1 cellular context compared by ENCODE assay signal in genomic region chr16:84141143-84141670, GRCh38.
TF ChIP-seq lines count a peak whose summit lies in the region.

No MANE protein-coding gene starts in this region.

TF ChIP-seq in HepG2, 621 proteins besides CTCF, POLR2A, EP300 and RAD21 (continues in another document):
- TF ChIP-seq RBM39 (IDR thresholded peaks at IDR 0.05; ENCODE audit: low read depth, low read length, poor library complexity, severe bottlenecking) (no peak), ZNF460 (CRISPR knock-in tag; IDR thresholded peaks at IDR 0.05; ENCODE audit: borderline replicate concordance) (no peak), DPF2 (CRISPR knock-in tag; IDR thresholded peaks at IDR 0.05; ENCODE audit: borderline replicate concordance, low read depth) (no peak), CEBPB (IDR thresholded peaks at IDR 0.05; ENCODE audit: borderline replicate concordance, low read depth, low read length) (no peak), HOXA9 (CRISPR knock-in tag; IDR thresholded peaks at IDR 0.05; ENCODE audit: borderline replicate concordance) (peak; percentile 26; the same call in 1 of the 2 replicates), THAP11 (CRISPR knock-in tag; IDR thresholded peaks at IDR 0.05) (no peak), PHF21A (CRISPR knock-in tag; IDR thresholded peaks at IDR 0.05) (peak; percentile 56; the same call in 1 of the 2 replicates), MAFF (IDR thresholded peaks at IDR 0.05; ENCODE audit: low read depth, low read length) (no peak), ATAD3A (CRISPR knock-in tag; IDR thresholded peaks at IDR 0.05) (no peak), ZFP91 (CRISPR knock-in tag; IDR thresholded peaks at IDR 0.05; ENCODE audit: borderline replicate concordance) (peak; percentile 48; the same call in 1 of the 2 replicates), HIVEP1 (CRISPR knock-in tag; IDR thresholded peaks at IDR 0.05) (0 out of 2 replicates have a peak, but pooled peaks have one; percentile 27), E2F2 (CRISPR knock-in tag; IDR thresholded peaks at IDR 0.05; ENCODE audit: borderline replicate concordance) (no peak), ISL2 (CRISPR knock-in tag; IDR thresholded peaks at IDR 0.05) (peak; percentile 27; the same call in 1 of the 2 replicates), NAIF1 (CRISPR knock-in tag; IDR thresholded peaks at IDR 0.05; ENCODE audit: borderline replicate concordance) (no peak), ZNF512B (CRISPR knock-in tag; IDR thresholded peaks at IDR 0.05; ENCODE audit: borderline replicate concordance) (no peak), HNF1A (IDR thresholded peaks at IDR 0.05; ENCODE audit: low read depth) (no peak), HNF1A (CRISPR knock-in tag; IDR thresholded peaks at IDR 0.05; ENCODE audit: borderline replicate concordance) (peak; percentile 44; the same call in 1 of the 2 replicates), MAZ (IDR thresholded peaks at IDR 0.05; ENCODE audit: borderline replicate concordance, low read depth, low read length) (no peak), MAZ (CRISPR knock-in tag; IDR thresholded peaks at IDR 0.05; ENCODE audit: low read depth) (peak; percentile 55; the same call in 1 of the 2 replicates), RARA (CRISPR knock-in tag; IDR thresholded peaks at IDR 0.05) (no peak), POGK (CRISPR knock-in tag; conservative IDR thresholded peaks at IDR 0.05) (peak; percentile 48; the same call in 1 of the 2 replicates), GABPA (IDR thresholded peaks at IDR 0.05; ENCODE audit: low read depth, low read length) (no peak), GABPA (CRISPR knock-in tag; IDR thresholded peaks at IDR 0.05; ENCODE audit: low read depth) (no peak), REL (CRISPR knock-in tag; conservative IDR thresholded peaks at IDR 0.05) (no peak), YY1 (IDR thresholded peaks at IDR 0.05; ENCODE audit: insufficient read depth, insufficient replicate concordance, low read depth, low read length) (no peak), RELA (CRISPR knock-in tag; IDR thresholded peaks at IDR 0.05) (no peak), SNAPC5 (CRISPR knock-in tag; IDR thresholded peaks at IDR 0.05; ENCODE audit: borderline replicate concordance) (no peak), PRDM10 (CRISPR knock-in tag; IDR thresholded peaks at IDR 0.05; ENCODE audit: low read depth) (no peak), ATRX (CRISPR knock-in tag; IDR thresholded peaks at IDR 0.05; ENCODE audit: borderline replicate concordance) (no peak), ZNF337 (CRISPR knock-in tag; IDR thresholded peaks at IDR 0.05; ENCODE audit: borderline replicate concordance, low read depth) (no peak), ZNF547 (CRISPR knock-in tag; IDR thresholded peaks at IDR 0.05) (peak; percentile 49; the same call in 1 of the 2 replicates), TAF1 (CRISPR knock-in tag; IDR thresholded peaks at IDR 0.05) (no peak), MXD1 (CRISPR knock-in tag; IDR thresholded peaks at IDR 0.05) (no peak), MTA3 (CRISPR knock-in tag; IDR thresholded peaks at IDR 0.05) (no peak), FLYWCH1 (CRISPR knock-in tag; IDR thresholded peaks at IDR 0.05) (no peak), ZNF274 (CRISPR knock-in tag; IDR thresholded peaks at IDR 0.05) (peak; percentile 54; the same call in 1 of the 2 replicates), ZNF589 (CRISPR knock-in tag; conservative IDR thresholded peaks at IDR 0.05) (0 out of 2 replicates have a peak, but pooled peaks have one; percentile 51), BRD4 (CRISPR knock-in tag; IDR thresholded peaks at IDR 0.05) (0 out of 2 replicates have a peak, but pooled peaks have one; percentile 43), EED (CRISPR knock-in tag; IDR thresholded peaks at IDR 0.05) (no peak), MAX (IDR thresholded peaks at IDR 0.05) (peak; percentile 63), PREB (CRISPR knock-in tag; IDR thresholded peaks at IDR 0.05) (no peak), TEAD3 (CRISPR knock-in tag; optimal IDR thresholded peaks at IDR 0.05; ENCODE audit: borderline replicate concordance) (peak; percentile 21), ZNF788 (CRISPR knock-in tag; IDR thresholded peaks at IDR 0.05; ENCODE audit: borderline replicate concordance) (peak; percentile 53; the same call in 1 of the 2 replicates), MTF2 (CRISPR knock-in tag; IDR thresholded peaks at IDR 0.05; ENCODE audit: borderline replicate concordance) (no peak)
